In the genomic region with DNA sequence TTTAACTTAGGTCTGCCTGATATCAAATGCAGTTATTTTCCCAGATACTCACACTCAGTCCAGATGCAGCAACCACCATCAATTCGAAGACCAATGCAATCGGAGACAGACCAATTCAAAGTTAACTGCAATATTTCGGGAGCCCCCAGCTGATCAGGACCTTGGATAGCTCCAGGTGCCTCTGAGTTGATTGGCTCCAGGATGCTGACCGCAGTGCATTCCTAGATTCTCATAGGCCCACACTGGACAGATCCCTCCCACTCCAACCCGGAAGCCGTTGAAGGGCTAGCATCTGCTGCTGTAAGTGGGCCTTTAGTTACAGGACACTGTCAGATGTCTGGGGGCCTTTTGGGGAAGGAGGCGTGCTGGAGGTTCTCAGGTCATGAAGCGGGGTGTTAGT, we compare ENCODE assay signal across 8 cellular contexts.
A peak's percentile ranks its signal among the peaks of the same experiment; 100 is the strongest.
DNase-seq lines count a peak whose midpoint lies in the region; ATAC-seq and TF ChIP-seq lines count a peak whose summit lies in the region.

No MANE protein-coding gene starts in this region.

- peak; percentile 59 for ATAC-seq in GM21723 (IDR thresholded peaks at IDR 0.05; ENCODE audit: unreplicated experiment)
- peak; percentile 63 for ATAC-seq in activated naive CD8-positive, alpha-beta T cell treated with anti-CD3 and anti-CD28 coated beads, Interleukin-2, amount 10 ng/mL, durations not matched to agents 7 days and 5 days (ENCODE audit: low read depth)
- no peak for ATAC-seq in GM19455 (IDR thresholded peaks at IDR 0.05; ENCODE audit: unreplicated experiment)

- no peak for TF ChIP-seq CTCF in Peyer's patch (IDR thresholded peaks at IDR 0.05)

- H3K27ac ChIP-seq in Peyer's patch: no peak overlapping the region

- DNase-seq in NOMO-1 treated with dmso at 0.1 percent for 144 hours (lab: John Stamatoyannopoulos, UW; ENCODE audit: unreplicated experiment) (peak; percentile 82), kidney tubule cell (ENCODE audit: low spot score) (peak; percentile 63), stromal cell of bone marrow (ENCODE audit: low read depth) (peak; percentile 28), hypothalamus (lab: John Stamatoyannopoulos, UW) (no peak), Peyer's patch (no peak)
- DNase-seq in activated naive CD8-positive, alpha-beta T cell treated with anti-CD3 and anti-CD28 coated beads, Interleukin-2, amount 10 ng/mL, durations not matched to agents 7 days and 5 days: peak; percentile 54

- no peaks in the 10 kb centered on the region for H3K36me3 ChIP-seq in Peyer's patch

- no peak overlapping the region for H3K4me3 Mint-ChIP-seq in activated naive CD8-positive, alpha-beta T cell treated with anti-CD3 and anti-CD28 coated beads, Interleukin-2, amount 10 ng/mL, durations not matched to agents 7 days and 5 days

- H3K9me3 ChIP-seq in Peyer's patch: no peaks in the 10 kb centered on the region

- H3K4me1 ChIP-seq in Peyer's patch: no peaks in the 10 kb centered on the region

- no peak overlapping the region for H3K27ac Mint-ChIP-seq in activated naive CD8-positive, alpha-beta T cell treated with anti-CD3 and anti-CD28 coated beads, Interleukin-2, amount 10 ng/mL, durations not matched to agents 7 days and 5 days

- no peaks in the 10 kb centered on the region for H3K27me3 ChIP-seq in Peyer's patch

- no peaks in the 10 kb centered on the region for H3K36me3 Mint-ChIP-seq in activated naive CD8-positive, alpha-beta T cell treated with anti-CD3 and anti-CD28 coated beads, Interleukin-2, amount 10 ng/mL, durations not matched to agents 7 days and 5 days

- POLR2A ChIA-PET in activated naive CD8-positive, alpha-beta T cell treated with anti-CD3 and anti-CD28 coated beads, Interleukin-2, amount 10 ng/mL, durations not matched to agents 7 days and 5 days (lab: Charles Lee): no interaction called here

- H3K4me3 ChIP-seq in Peyer's patch: no peak overlapping the region

- H3K27me3 Mint-ChIP-seq in activated naive CD8-positive, alpha-beta T cell treated with anti-CD3 and anti-CD28 coated beads, Interleukin-2, amount 10 ng/mL, durations not matched to agents 7 days and 5 days: peaks cover 18% of the 10 kb centered on the region

- no peaks in the 10 kb centered on the region for H3K9me3 Mint-ChIP-seq in activated naive CD8-positive, alpha-beta T cell treated with anti-CD3 and anti-CD28 coated beads, Interleukin-2, amount 10 ng/mL, durations not matched to agents 7 days and 5 days

- H3K4me1 Mint-ChIP-seq in activated naive CD8-positive, alpha-beta T cell treated with anti-CD3 and anti-CD28 coated beads, Interleukin-2, amount 10 ng/mL, durations not matched to agents 7 days and 5 days: no peaks in the 10 kb centered on the region

- no peak for TF ChIP-seq POLR2A in Peyer's patch (IDR thresholded peaks at IDR 0.05)

Comparison
In these comparisons a context has a peak if more than half of its experiments do, and no peak if none do; other contexts are left out.
1. DNase-seq: peak in NOMO-1 treated with dmso at 0.1 percent for 144 hours (single experiment), activated naive CD8-positive, alpha-beta T cell treated with anti-CD3 and anti-CD28 coated beads, Interleukin-2, amount 10 ng/mL, durations not matched to agents 7 days and 5 days (single experiment), kidney tubule cell (single experiment) and stromal cell of bone marrow (single experiment); none in hypothalamus (0 of 51) and Peyer's patch (0 of 3).